ENCODE assay signal across 8 cellular contexts in genomic region chr21:39788383-39788782, GRCh38. TPM values are rescaled to one million over a fixed set of nuclear protein-coding genes. Genes with fewer than 3 reads are reported as not detected.
DNase-seq lines count a peak whose midpoint lies in the region; ATAC-seq, FAIRE-seq and TF ChIP-seq lines count a peak whose summit lies in the region.
"Had no signal": no experiment of that assay in that cellular context is flagged by ENCODE, and none has a peak within 500 bp of the region (broad histone marks: within the 10 kb centered on the region; RNA-seq: fewer than 3 reads in every experiment).

No MANE protein-coding gene starts in this region.

- ATAC-seq in lung (ENCODE audit: insufficient read depth, low FRiP score) (peak; percentile 95), GM18502 (IDR thresholded peaks at IDR 0.05; ENCODE audit: poor library complexity, unreplicated experiment) (no peak)

- no peaks in the 10 kb centered on the region for H3K27me3 ChIP-seq in lung (ENCODE audit: control insufficient read depth, insufficient read depth)

- TF ChIP-seq CTCF in lung (IDR thresholded peaks at IDR 0.05; ENCODE audit: control extremely low read depth, extremely low read depth) = peak; percentile 53

- WGBS in lung, 2 donors = 22 to 28% methylated on average over 9 of the region's 9 CpGs

- peak overlapping the region in 1 of 2 donors; percentile 36 for H3K27ac ChIP-seq in lung (ENCODE audit: low read depth in 1 of 2, low read length in 1 of 2)

- no peaks in the 10 kb centered on the region for H3K36me3 ChIP-seq in lung (ENCODE audit: control insufficient read depth in 2 of 2, insufficient read depth in 2 of 2, low read length in 2 of 2)

- H3K9me3 ChIP-seq in lung (ENCODE audit: control insufficient read depth in 2 of 2, insufficient read depth in 1 of 2, low read length in 1 of 2) = no peaks in the 10 kb centered on the region

- H3K4me1 ChIP-seq in lung (ENCODE audit: control insufficient read depth in 2 of 2, insufficient read depth in 2 of 2, low read length in 2 of 2) = peaks cover 0 to 2% of the 10 kb centered on the region in 2 donors

- H3K4me3 ChIP-seq in lung = no peak overlapping the region

- DNase-seq in HPDE6-E6E7 (ENCODE audit: extremely low spot score) (peak; percentile 44), NCI-H82 (lab: John Stamatoyannopoulos, UW) (peak; percentile 92), ecto neural progenitor cell (ENCODE audit: low spot score) (peak; percentile 92), lung (ENCODE audit: low spot score) (peak; percentile 89), urothelium cell line (ENCODE audit: low spot score) (peak; percentile 66)
- DNase-seq in activated CD4-positive, alpha-beta T cell treated with anti-CD3 and anti-CD28 coated beads for 1 hour = no peak

- no peak for FAIRE-seq in urothelium cell line (lab: Jason Lieb, UNC)

RNA-seq across cellular contexts. Expression of gene IGSF5, which starts 43.4 kb away (rescaled TPM):
- total RNA-seq in lung = under 1 TPM in 1 of 2 donors, not detected in 1; 0.11 TPM
- under 1 TPM; 0.06 TPM for polyA plus RNA-seq in lung
- total RNA-seq: T-helper 2 cell treated with Interferon-gamma antibody and Interleukin-4, amounts not matched to agents 100 ng/mL and 5 ng/mL, for 36 hours had no signal
